23 cellular contexts compared by ENCODE assay signal in genomic region chr3:149872589-149872988, GRCh38.
"Had no signal": no experiment of that assay in that cellular context is flagged by ENCODE, and none has a peak within 500 bp of the region (broad histone marks: within the 10 kb centered on the region; RNA-seq: fewer than 3 reads in every experiment).

No MANE protein-coding gene starts in this region.

- DNase-seq: hypothalamus; immature natural killer cell; islet precursor cell; left ventricle myocardium inferior; midbrain; mucosa of descending colon; naive thymus-derived CD4-positive, alpha-beta T cell; ovary; retina; right cardiac atrium; sigmoid colon; small intestine; spleen; stimulated activated CD4-positive, alpha-beta T cell treated with anti-CD3 and anti-CD28 coated beads, Interleukin-4, amount 100 ng/mL, for 24 hours; stimulated activated naive CD4-positive, alpha-beta T cell; tibial artery; trophoblast cell; upper lobe of right lung had no signal

- H3K4me3 ChIP-seq: left ventricle myocardium inferior, lung, mucosa of descending colon, ovary, sigmoid colon, spleen, suprapubic skin, thoracic aorta, tibial artery, upper lobe of right lung had no signal

- H3K27me3 ChIP-seq: ovary, sigmoid colon, spleen, suprapubic skin, tibial artery, upper lobe of right lung had no signal

- ATAC-seq: mucosa of descending colon; naive thymus-derived CD4-positive, alpha-beta T cell; natural killer cell treated with Interleukin-12 subunit alpha and Interleukin-12 subunit beta and Interleukin-15 and Interleukin-18, amount 100 ng/mL, for 72 hours; right cardiac atrium; upper lobe of right lung had no signal

- FAIRE-seq: urothelium cell line had no signal

- H3K36me3 ChIP-seq: ovary, thoracic aorta had no signal

- H3K9me3 ChIP-seq: ovary, sigmoid colon, suprapubic skin had no signal

- H3K27ac ChIP-seq: left ventricle myocardium inferior, ovary, sigmoid colon, spleen, suprapubic skin, thoracic aorta, tibial artery, upper lobe of right lung had no signal

- H3K4me1 ChIP-seq: left ventricle myocardium inferior, sigmoid colon, spleen, suprapubic skin, tibial artery, upper lobe of right lung had no signal
